20 cellular contexts compared by ENCODE assay signal in genomic region chr10:8360365-8360764, GRCh38.
A peak's percentile ranks its signal among the peaks of the same experiment; 100 is the strongest.
DNase-seq lines count a peak whose midpoint lies in the region; ATAC-seq and TF ChIP-seq lines count a peak whose summit lies in the region.
"Had no signal": no experiment of that assay in that cellular context is flagged by ENCODE, and none has a peak within 500 bp of the region (broad histone marks: within the 10 kb centered on the region; RNA-seq: fewer than 3 reads in every experiment).

No MANE protein-coding gene starts in this region.

- H3K4me1 ChIP-seq in naive thymus-derived CD4-positive, alpha-beta T cell (ENCODE audit: control insufficient read depth in 2 of 2, insufficient read depth in 2 of 2, low read length in 2 of 2) = peaks cover 11 to 26% of the 10 kb centered on the region in 2 donors
- no peaks in the 10 kb centered on the region for H3K4me1 ChIP-seq in body of pancreas
- H3K4me1 ChIP-seq: colonic mucosa, heart left ventricle had no signal

- no peaks in the 10 kb centered on the region for H3K27me3 ChIP-seq in naive thymus-derived CD4-positive, alpha-beta T cell (ENCODE audit: control insufficient read depth in 2 of 2, insufficient read depth in 2 of 2, low read length in 2 of 2)
- no peaks in the 10 kb centered on the region for H3K27me3 ChIP-seq in body of pancreas
- H3K27me3 ChIP-seq: colonic mucosa, heart left ventricle had no signal

- peaks cover 2% of the 10 kb centered on the region for H3K9me3 Mint-ChIP-seq in activated CD8-positive, alpha-beta memory T cell treated with anti-CD3 and anti-CD28 coated beads, Interleukin-2, amount 10 ng/mL, durations not matched to agents 7 days and 5 days (ENCODE audit: low read depth)
- no peaks in the 10 kb centered on the region for H3K9me3 Mint-ChIP-seq in T-cell
- peaks cover 0 to 12% (median 0%) of the 10 kb centered on the region in 11 donors for H3K9me3 Mint-ChIP-seq in naive thymus-derived CD4-positive, alpha-beta T cell

- ATAC-seq in activated CD8-positive, alpha-beta memory T cell treated with anti-CD3 and anti-CD28 coated beads, Interleukin-2, amount 10 ng/mL, durations not matched to agents 7 days and 5 days = peak; percentile 69
- ATAC-seq in GM19351 (IDR thresholded peaks at IDR 0.05; ENCODE audit: unreplicated experiment) = peak; percentile 80
- peak in 3 of 4 experiments; percentile 13 to 43 (median 19) for ATAC-seq in T-cell (replicated peaks in 1 of 4)
- ATAC-seq in naive thymus-derived CD4-positive, alpha-beta T cell = peak; percentile 45
- ATAC-seq in body of pancreas = no peak
- ATAC-seq: heart left ventricle; HepG2; left ventricle myocardium superior; mucosa of descending colon; stimulated activated memory B cell treated with anti-CD40 and anti-IgM and Interleukin-4, amounts not matched to agents 10 μg/mL and 1 μg/mL and 100 μg/mL, for 72 hours had no signal

- H3K4me3 ChIP-seq in naive thymus-derived CD4-positive, alpha-beta T cell (ENCODE audit: low read length) = no peak overlapping the region
- no peak overlapping the region for H3K4me3 ChIP-seq in body of pancreas
- H3K4me3 ChIP-seq: colonic mucosa, heart left ventricle, mucosa of descending colon had no signal

- CTCF ChIA-PET in activated CD8-positive, alpha-beta memory T cell treated with anti-CD3 and anti-CD28 coated beads, Interleukin-2, amount 10 ng/mL, durations not matched to agents 7 days and 5 days (lab: Charles Lee) = interaction anchor here (0.9 to 1.9 kb wide), 7 partner anchors 16 to 308 kb away, joined by 3 to 12 read pairs (median 4); no protein-coding TSS in a partner anchor
- CTCF ChIA-PET in T-cell (lab: Charles Lee) = interaction anchor here in 1 of 2 donors (0.8 kb wide), 1 partner anchor 56 kb away, joined by 3 read pairs; no protein-coding TSS in a partner anchor
- CTCF ChIA-PET in naive thymus-derived CD4-positive, alpha-beta T cell (lab: Charles Lee) = interaction anchor here (0.6 kb wide), 1 partner anchor 88 kb away, joined by 3 read pairs; no protein-coding TSS in a partner anchor

- H3K4me3 Mint-ChIP-seq in activated CD8-positive, alpha-beta memory T cell treated with anti-CD3 and anti-CD28 coated beads, Interleukin-2, amount 10 ng/mL, durations not matched to agents 7 days and 5 days = peak overlapping the region; percentile 12
- H3K4me3 Mint-ChIP-seq in T-cell = peak overlapping the region in 1 of 3 donors; percentile 23
- peak overlapping the region in 1 of 10 donors; percentile 39 for H3K4me3 Mint-ChIP-seq in naive thymus-derived CD4-positive, alpha-beta T cell
- H3K4me3 Mint-ChIP-seq: stimulated activated memory B cell treated with anti-CD40 and anti-IgM and Interleukin-4, amounts not matched to agents 10 μg/mL and 1 μg/mL and 100 μg/mL, for 72 hours had no signal

- no peaks in the 10 kb centered on the region for H3K36me3 ChIP-seq in naive thymus-derived CD4-positive, alpha-beta T cell (ENCODE audit: control insufficient read depth in 2 of 3, insufficient read depth in 3 of 3, low read length in 3 of 3)
- H3K36me3 ChIP-seq in body of pancreas (replicated peaks in 1 of 2; ENCODE audit: insufficient read depth in 1 of 2, low read depth in 2 of 2) = no peaks in the 10 kb centered on the region
- H3K36me3 ChIP-seq: colonic mucosa, heart left ventricle had no signal

- H3K27me3 Mint-ChIP-seq in activated CD8-positive, alpha-beta memory T cell treated with anti-CD3 and anti-CD28 coated beads, Interleukin-2, amount 10 ng/mL, durations not matched to agents 7 days and 5 days = peaks cover 4% of the 10 kb centered on the region
- peaks cover 0 to 9% of the 10 kb centered on the region in 2 donors for H3K27me3 Mint-ChIP-seq in T-cell
- H3K27me3 Mint-ChIP-seq in naive thymus-derived CD4-positive, alpha-beta T cell = peaks cover 0 to 15% (median 0%) of the 10 kb centered on the region in 5 donors

- peaks cover 28% of the 10 kb centered on the region for H3K36me3 Mint-ChIP-seq in activated CD8-positive, alpha-beta memory T cell treated with anti-CD3 and anti-CD28 coated beads, Interleukin-2, amount 10 ng/mL, durations not matched to agents 7 days and 5 days
- no peaks in the 10 kb centered on the region for H3K36me3 Mint-ChIP-seq in T-cell
- H3K36me3 Mint-ChIP-seq in naive thymus-derived CD4-positive, alpha-beta T cell = peaks cover 0 to 12% (median 0%) of the 10 kb centered on the region in 5 donors
- H3K36me3 Mint-ChIP-seq: activated naive CD4-positive, alpha-beta T cell treated with anti-CD3 and anti-CD28 coated beads, Interleukin-2, amount 50 U/mL, for 72 hours; stimulated activated memory B cell treated with anti-CD40 and anti-IgM and Interleukin-4, amounts not matched to agents 10 μg/mL and 1 μg/mL and 100 μg/mL, for 72 hours had no signal

- TF ChIP-seq POLR2A in body of pancreas (IDR thresholded peaks at IDR 0.05) = no peak

- H3K27ac Mint-ChIP-seq in activated CD8-positive, alpha-beta memory T cell treated with anti-CD3 and anti-CD28 coated beads, Interleukin-2, amount 10 ng/mL, durations not matched to agents 7 days and 5 days = peak overlapping the region; percentile 81
- peak overlapping the region in 1 of 2 donors; percentile 36 for H3K27ac Mint-ChIP-seq in T-cell
- H3K27ac Mint-ChIP-seq in naive thymus-derived CD4-positive, alpha-beta T cell = peak overlapping the region in 1 of 9 donors; percentile 72
- H3K27ac Mint-ChIP-seq: activated naive CD4-positive, alpha-beta T cell treated with anti-CD3 and anti-CD28 coated beads, Interleukin-2, amount 50 U/mL, for 72 hours; progenitor cell of endocrine pancreas; stimulated activated memory B cell treated with anti-CD40 and anti-IgM and Interleukin-4, amounts not matched to agents 10 μg/mL and 1 μg/mL and 100 μg/mL, for 72 hours had no signal

- peaks cover 65% of the 10 kb centered on the region for H3K4me1 Mint-ChIP-seq in activated CD8-positive, alpha-beta memory T cell treated with anti-CD3 and anti-CD28 coated beads, Interleukin-2, amount 10 ng/mL, durations not matched to agents 7 days and 5 days
- H3K4me1 Mint-ChIP-seq in T-cell = peaks cover 13 to 41% (median 30%) of the 10 kb centered on the region in 3 donors
- H3K4me1 Mint-ChIP-seq in naive thymus-derived CD4-positive, alpha-beta T cell = peaks cover 13 to 40% (median 18%) of the 10 kb centered on the region in 7 donors
- H3K4me1 Mint-ChIP-seq: stimulated activated memory B cell treated with anti-CD40 and anti-IgM and Interleukin-4, amounts not matched to agents 10 μg/mL and 1 μg/mL and 100 μg/mL, for 72 hours had no signal

- no peak overlapping the region for H3K27ac ChIP-seq in naive thymus-derived CD4-positive, alpha-beta T cell (ENCODE audit: low read depth, low read length)
- no peak overlapping the region for H3K27ac ChIP-seq in body of pancreas
- H3K27ac ChIP-seq: colonic mucosa, heart left ventricle had no signal

- intact Hi-C loops in naive thymus-derived CD4-positive, alpha-beta T cell (cut with micrococcal nuclease) = loop anchor here in 1 of 2 donors (5.0 kb wide), 1 partner anchor 42 kb away; no protein-coding TSS in a partner anchor
- intact Hi-C loops in body of pancreas (cut with DNase I) = no loop called here

- POLR2A ChIA-PET in T-cell (lab: Charles Lee) = interaction anchor here (1.0 to 1.8 kb wide), 2 partner anchors 28 to 43 kb away, joined by 3 to 6 read pairs; no protein-coding TSS in a partner anchor
- POLR2A ChIA-PET in naive thymus-derived CD4-positive, alpha-beta T cell (lab: Charles Lee) = no interaction called here

- no peaks in the 10 kb centered on the region for H3K9me3 ChIP-seq in naive thymus-derived CD4-positive, alpha-beta T cell (ENCODE audit: control insufficient read depth in 2 of 3, low read length in 3 of 3)
- H3K9me3 ChIP-seq in body of pancreas = no peaks in the 10 kb centered on the region
- H3K9me3 ChIP-seq: colonic mucosa, heart left ventricle, mucosa of descending colon had no signal

- no peak for DNase-seq in activated CD8-positive, alpha-beta memory T cell treated with anti-CD3 and anti-CD28 coated beads, Interleukin-2, amount 10 ng/mL, durations not matched to agents 7 days and 5 days
- DNase-seq in activated CD8-positive, alpha-beta memory T cell treated with anti-CD3 and anti-CD28 coated beads, Interleukin-2, amount 50 U/mL, for 4 hours = no peak
- no peak for DNase-seq in T-cell
- no peak for DNase-seq in naive thymus-derived CD4-positive, alpha-beta T cell
- no peak for DNase-seq in A172 (ENCODE audit: low spot score)
- no peak for DNase-seq in NCI-H510A treated with DMSO at 0.1 percent for 48 hours (lab: John Stamatoyannopoulos, UW)
- DNase-seq in body of pancreas = no peak
- DNase-seq: activated T-cell treated with anti-CD3 and anti-CD28 coated beads for 4 hours, C1 segment of cervical spinal cord, colonic mucosa, heart left ventricle, left ventricle myocardium superior, mucosa of descending colon, NCI-H1417, NCI-H524 had no signal

- WGBS in body of pancreas, 2 donors = 57 to 73% methylated on average over 7 of the region's 7 CpGs

- no peak for TF ChIP-seq CTCF in body of pancreas (IDR thresholded peaks at IDR 0.05)
